Comparison of ENCODE assay signal across 26 cellular contexts in the genomic region with DNA sequence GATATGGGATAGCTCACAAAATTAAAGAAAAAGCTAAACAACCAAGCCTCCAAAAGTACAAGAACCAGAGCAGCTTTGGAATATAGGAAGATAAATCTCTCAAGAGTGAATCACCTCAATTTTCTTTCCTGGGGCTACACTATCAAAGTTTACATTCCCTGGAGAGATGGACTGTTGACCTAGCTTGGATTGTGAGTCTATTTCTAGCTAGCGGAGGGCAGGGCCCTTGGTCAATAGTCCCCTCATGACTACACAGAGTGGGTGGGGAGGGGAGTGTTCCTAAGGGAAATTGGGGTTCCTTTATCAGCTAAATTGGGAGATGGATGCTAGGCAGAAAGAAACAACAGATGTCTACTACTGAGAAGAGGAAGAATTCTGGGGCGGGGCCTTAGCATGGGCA. TPM values are rescaled to one million over a fixed set of nuclear protein-coding genes. Genes with fewer than 3 reads are reported as not detected.
DNase-seq lines count a peak whose midpoint lies in the region; ATAC-seq, FAIRE-seq and TF ChIP-seq lines count a peak whose summit lies in the region.
"Had no signal": no experiment of that assay in that cellular context is flagged by ENCODE, and none has a peak within 500 bp of the region (broad histone marks: within the 10 kb centered on the region; RNA-seq: fewer than 3 reads in every experiment).

No MANE protein-coding gene starts in this region.

- no peaks in the 10 kb centered on the region for H3K27me3 ChIP-seq in brain microvascular endothelial cell (replicated peaks)
- H3K27me3 ChIP-seq in mesenchymal stem cell (ENCODE audit: control insufficient read depth in 1 of 2, insufficient read depth in 1 of 2, low read length in 2 of 2): no peaks in the 10 kb centered on the region
- no peaks in the 10 kb centered on the region for H3K27me3 ChIP-seq in MG63
- H3K27me3 ChIP-seq: upper lobe of right lung had no signal

- H3K4me1 ChIP-seq in A549: peaks cover 23% of the 10 kb centered on the region
- no peaks in the 10 kb centered on the region for H3K4me1 ChIP-seq in mesenchymal stem cell (ENCODE audit: control insufficient read depth, insufficient read depth, low read depth, low read length)

- TF ChIP-seq EP300 in A549 (IDR thresholded peaks at IDR 0.05): no peak

- no peak overlapping the region for H3K23ac ChIP-seq in mesenchymal stem cell (ENCODE audit: low read length in 2 of 2)

- H3K36me3 ChIP-seq in brain microvascular endothelial cell (replicated peaks) (no peaks in the 10 kb centered on the region), mesenchymal stem cell (ENCODE audit: control insufficient read depth in 1 of 2, insufficient read depth in 2 of 2, low read depth in 1 of 2, low read length in 2 of 2) (no peaks in the 10 kb centered on the region), MG63 (no peaks in the 10 kb centered on the region)
- H3K36me3 ChIP-seq: upper lobe of right lung had no signal

- 86% methylated on average over 2 of the region's 2 CpGs for WGBS in A549 (ENCODE audit: missing lambda C conversion rate)
- 95% methylated on average over 2 of the region's 2 CpGs for WGBS in mesenchymal stem cell

- peak; percentile 33 to 72; a peak in 4 of 6 replicates for ATAC-seq in A549
- no peak for ATAC-seq in GM18519 (IDR thresholded peaks at IDR 0.05; ENCODE audit: low FRiP score, unreplicated experiment)
- ATAC-seq: activated CD8-positive, alpha-beta T cell treated with anti-CD3 and anti-CD28 coated beads, Interleukin-2, amount 10 ng/mL, durations not matched to agents 7 days and 5 days; activated T-cell treated with anti-CD3 and anti-CD28 coated beads, Interleukin-2, amount 50 U/mL, for 72 hours; esophagus mucosa; stimulated activated naive B cell treated with anti-CD40 and anti-IgM and Interleukin-4, amounts not matched to agents 10 μg/mL and 1 μg/mL and 100 μg/mL, for 72 hours; upper lobe of right lung had no signal

- no peak for TF ChIP-seq POLR2A in A549 (IDR thresholded peaks at IDR 0.05; ENCODE audit: low read length)

- H3K4me3 ChIP-seq in A549: no peak overlapping the region
- H3K4me3 ChIP-seq in brain microvascular endothelial cell (ENCODE audit: low read depth, low read length): no peak overlapping the region
- no peak overlapping the region for H3K4me3 ChIP-seq in mesenchymal stem cell (ENCODE audit: insufficient read depth in 1 of 2, low read depth in 1 of 2, low read length in 2 of 2)
- H3K4me3 ChIP-seq in MG63: no peak overlapping the region
- H3K4me3 ChIP-seq: upper lobe of right lung had no signal

- H2BK12ac ChIP-seq in mesenchymal stem cell (ENCODE audit: low read length in 2 of 2): no peak overlapping the region

- no peak for TF ChIP-seq RAD21 in A549 (conservative IDR thresholded peaks at IDR 0.05 in 1 of 2, IDR thresholded peaks at IDR 0.05 in 1 of 2)

- TF ChIP-seq CTCF in A549 (IDR thresholded peaks at IDR 0.05) (no peak), brain microvascular endothelial cell (IDR thresholded peaks at IDR 0.05; ENCODE audit: low read depth, low read length, missing control alignments) (no peak)

- no peak overlapping the region for H4K8ac ChIP-seq in mesenchymal stem cell (ENCODE audit: low read length)

- in situ Hi-C loops in brain microvascular endothelial cell (cut with HindIII; ENCODE audit: low pct_ligation_motif_present, low sequenced_read_pairs): no loop called here

- H3K79me1 ChIP-seq in mesenchymal stem cell (replicated peaks; ENCODE audit: low read length, poor library complexity, severe bottlenecking): no peaks in the 10 kb centered on the region

- DNase-seq in A549 (ENCODE audit: low read depth in 1 of 2, low spot score in 1 of 2): no peak
- peak; percentile 43 for DNase-seq in LHCN-M2 (ENCODE audit: low read depth)
- DNase-seq in brain microvascular endothelial cell: peak; percentile 45
- no peak for DNase-seq in mesenchymal stem cell
- DNase-seq in DMS153 (lab: John Stamatoyannopoulos, UW): no peak
- DNase-seq in NCI-H345 treated with DMSO at 0.1 percent for 48 hours (lab: John Stamatoyannopoulos, UW; ENCODE audit: unreplicated experiment): no peak
- no peak for DNase-seq in MG63
- DNase-seq: activated B cell treated with CpG ODN at 0.5 μM for 24 hours; activated CD8-positive, alpha-beta T cell treated with anti-CD3 and anti-CD28 coated beads, Interleukin-2, amount 10 ng/mL, durations not matched to agents 7 days and 5 days; activated naive CD8-positive, alpha-beta T cell treated with anti-CD3 and anti-CD28 coated beads for 36 hours; activated T-cell treated with anti-CD3 and anti-CD28 coated beads, Interleukin-2, amount 50 U/mL, for 72 hours; caudate nucleus; CD4-positive, CD25-positive, alpha-beta regulatory T cell; head of caudate nucleus; mesendoderm; MM.1S; NCI-H1930; NCI-H510A; SHP77 treated with DMSO at 0.1 percent for 48 hours; stimulated activated naive B cell treated with anti-CD40 and anti-IgM and Interleukin-4, amounts not matched to agents 10 μg/mL and 1 μg/mL and 100 μg/mL, for 72 hours; T-helper 2 cell; upper lobe of right lung had no signal

- POLR2A ChIA-PET in A549 (lab: Yijun Ruan, JAX): interaction anchor here (0.6 kb wide), 2 partner anchors 29 to 38 kb away, joined by 3 read pairs; no protein-coding TSS in a partner anchor

- no peak overlapping the region for H2BK120ac ChIP-seq in mesenchymal stem cell (ENCODE audit: low read depth, low read length)

- CTCF ChIA-PET in A549 (lab: Yijun Ruan, JAX): interaction anchor here (0.9 to 6.1 kb wide), 4 partner anchors 13 to 66 kb away, joined by 3 to 90 read pairs (median 8); no protein-coding TSS in a partner anchor

- no peak overlapping the region for H3K4ac ChIP-seq in mesenchymal stem cell (ENCODE audit: low read depth in 1 of 2, low read length in 2 of 2)

- H2BK15ac ChIP-seq in mesenchymal stem cell (ENCODE audit: low read depth, poor library complexity, severe bottlenecking): no peak overlapping the region

- no peak overlapping the region for H4K91ac ChIP-seq in mesenchymal stem cell (ENCODE audit: low read length)

- no peak overlapping the region for H2AFZ ChIP-seq in mesenchymal stem cell (ENCODE audit: low read depth, low read length)

- H3K4me2 ChIP-seq in A549: 0 out of 3 replicates have a peak overlapping the region, but pooled peaks have one; percentile 4
- no peak overlapping the region for H3K4me2 ChIP-seq in mesenchymal stem cell (ENCODE audit: low read length, poor library complexity, severe bottlenecking)

- no peak overlapping the region for H3K18ac ChIP-seq in mesenchymal stem cell (ENCODE audit: low read depth in 1 of 2, low read length in 2 of 2)

- no peak for FAIRE-seq in A549 (lab: Jason Lieb, UNC)
- FAIRE-seq: H1, islet of Langerhans had no signal

- H2BK5ac ChIP-seq in mesenchymal stem cell (ENCODE audit: low read depth, low read length, poor library complexity, severe bottlenecking): no peak overlapping the region

- peak overlapping the region; percentile 78 for H3K9ac ChIP-seq in mesenchymal stem cell (ENCODE audit: low read length)

- H3K27ac ChIP-seq in A549: 0 out of 6 replicates have a peak overlapping the region, but pooled peaks of 1 of the 2 experiments have one; percentile 25
- H3K27ac ChIP-seq in brain microvascular endothelial cell: peak overlapping the region; percentile 62
- H3K27ac ChIP-seq in mesenchymal stem cell (ENCODE audit: low read length, poor library complexity, severe bottlenecking): no peak overlapping the region
- H3K27ac ChIP-seq: upper lobe of right lung had no signal

- H2AK5ac ChIP-seq in mesenchymal stem cell (ENCODE audit: low read length, severe bottlenecking): no peak overlapping the region

- H3K14ac ChIP-seq in mesenchymal stem cell (ENCODE audit: low read length in 2 of 2): no peak overlapping the region

- no peaks in the 10 kb centered on the region for H3K9me3 ChIP-seq in A549
- H3K9me3 ChIP-seq in mesenchymal stem cell (ENCODE audit: control insufficient read depth, low read length): no peaks in the 10 kb centered on the region
- H3K9me3 ChIP-seq in MG63: peaks cover 3% of the 10 kb centered on the region; the same call in 1 of the 2 replicates
- H3K9me3 ChIP-seq: upper lobe of right lung had no signal

TF ChIP-seq in A549, 52 proteins besides CTCF, POLR2A, EP300 and RAD21 (continues in another document):
- TF ChIP-seq TFCP2L1 (CRISPR knock-in tag; IDR thresholded peaks at IDR 0.05) (no peak), MYC (IDR thresholded peaks at IDR 0.05; ENCODE audit: borderline replicate concordance, low read length) (no peak), RFX5 (IDR thresholded peaks at IDR 0.05) (no peak), CHD2 (IDR thresholded peaks at IDR 0.05; ENCODE audit: low read length, partially characterized antibody) (no peak), KDM1A (IDR thresholded peaks at IDR 0.05; ENCODE audit: low read depth) (no peak)
- TF ChIP-seq, protein P1, sequence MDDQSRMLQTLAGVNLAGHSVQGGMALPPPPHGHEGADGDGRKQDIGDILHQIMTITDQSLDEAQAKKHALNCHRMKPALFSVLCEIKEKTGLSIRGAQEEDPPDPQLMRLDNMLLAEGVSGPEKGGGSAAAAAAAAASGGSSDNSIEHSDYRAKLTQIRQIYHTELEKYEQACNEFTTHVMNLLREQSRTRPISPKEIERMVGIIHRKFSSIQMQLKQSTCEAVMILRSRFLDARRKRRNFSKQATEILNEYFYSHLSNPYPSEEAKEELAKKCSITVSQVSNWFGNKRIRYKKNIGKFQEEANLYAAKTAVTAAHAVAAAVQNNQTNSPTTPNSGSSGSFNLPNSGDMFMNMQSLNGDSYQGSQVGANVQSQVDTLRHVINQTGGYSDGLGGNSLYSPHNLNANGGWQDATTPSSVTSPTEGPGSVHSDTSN (IDR thresholded peaks at IDR 0.05): no peak

RNA-seq across cellular contexts. Expression of a gene that starts 29.9 kb away (rescaled TPM):
- polyA plus RNA-seq in A549 (2011; rRNA removed) (17.5 and 20.8 TPM in 2 replicates), A549 (2017; fragmentation: RNase III; extraction: RNeasy Plus Mini Kit Qiagen cat#74134 plus additional on column Dnase treatment) (8.5 to 11.0 TPM (median 9.3 TPM) in 3 replicates)
- 2.8 and 3.1 TPM in 2 replicates for polyA plus RNA-seq in A549 (2012; cell fraction: cytosol; rRNA removed)
- 3.5 and 5.1 TPM in 2 replicates for polyA plus RNA-seq in A549 (2012; cell fraction: nucleus; rRNA removed)
- polyA minus RNA-seq in A549 (2011; rRNA and poly(A)+ RNA removed): 10.9 and 11.1 TPM in 2 replicates
- total RNA-seq in LHCN-M2 (2014; rRNA removed): 10.3 and 11.1 TPM in 2 replicates
- 3.2 TPM for polyA plus RNA-seq in LHCN-M2 (2012)
- 12.2 TPM for polyA plus RNA-seq in mesenchymal stem cell (2013, experiment 1 of 2)
- 14.6 TPM for polyA plus RNA-seq in mesenchymal stem cell (2013, experiment 2 of 2)
- 10.4 and 11.7 TPM in 2 replicates for total RNA-seq in MG63 (2014; rRNA removed; shearing (Covaris generic); ENCODE audit: low replicate concordance)

RNA-seq across cellular contexts. Expression of a gene that starts 34.3 kb away (rescaled TPM):
- polyA plus RNA-seq in A549 (2011; rRNA removed): 19.1 and 27.0 TPM in 2 replicates
- polyA plus RNA-seq in A549 (2012; cell fraction: cytosol; rRNA removed): 21.8 and 23.3 TPM in 2 replicates
- 9.0 and 9.3 TPM in 2 replicates for polyA plus RNA-seq in A549 (2012; cell fraction: nucleus; rRNA removed)
- polyA plus RNA-seq in A549 (2017; fragmentation: RNase III; extraction: RNeasy Plus Mini Kit Qiagen cat#74134 plus additional on column Dnase treatment): 21.1 to 25.2 TPM (median 23.3 TPM) in 3 replicates
- polyA minus RNA-seq in A549 (2011; rRNA and poly(A)+ RNA removed): 13.6 and 14.3 TPM in 2 replicates
- 6.6 and 8.0 TPM in 2 replicates for total RNA-seq in LHCN-M2 (2014; rRNA removed)
- 9.0 TPM for polyA plus RNA-seq in LHCN-M2 (2012)
- 5.9 TPM for polyA plus RNA-seq in mesenchymal stem cell (2013, experiment 1 of 2)
- polyA plus RNA-seq in mesenchymal stem cell (2013, experiment 2 of 2): 6.0 TPM
- total RNA-seq in MG63 (2014; rRNA removed; shearing (Covaris generic); ENCODE audit: low replicate concordance): 9.5 and 15.8 TPM in 2 replicates

Comparison
In these comparisons a context has a peak if more than half of its experiments do, and no peak if none do; other contexts are left out.
1. DNase-seq: peak in LHCN-M2 (single experiment) and brain microvascular endothelial cell (single experiment); none in A549 (0 of 2), mesenchymal stem cell (single experiment), DMS153 (single experiment), NCI-H345 treated with DMSO at 0.1 percent for 48 hours (single experiment) and MG63 (single experiment).